In genomic region chrX:109384569-109385174, GRCh38 we compare ENCODE assay signal across 8 cellular contexts.
A peak's percentile ranks its signal among the peaks of the same experiment; 100 is the strongest.
DNase-seq lines count a peak whose midpoint lies in the region; ATAC-seq and TF ChIP-seq lines count a peak whose summit lies in the region.

No MANE protein-coding gene starts in this region.

- H3K27me3 Mint-ChIP-seq in Calu3 (ENCODE audit: unreplicated experiment), result peaks cover 13% of the 10 kb centered on the region
- H3K27me3 Mint-ChIP-seq in activated naive CD4-positive, alpha-beta T cell treated with anti-CD3 and anti-CD28 coated beads for 36 hours (ENCODE audit: low read depth), result no peaks in the 10 kb centered on the region
- H3K27me3 Mint-ChIP-seq in natural killer cell treated with Interleukin-12 subunit alpha and Interleukin-12 subunit beta and Interleukin-15 and Interleukin-18, amount 100 ng/mL, for 72 hours, result peaks cover 0 to 6% of the 10 kb centered on the region in 2 donors

- no peak overlapping the region for H3K27ac ChIP-seq in liver (ENCODE audit: low read depth in 1 of 2, low read length in 2 of 2)

- no peak overlapping the region for H3K27ac Mint-ChIP-seq in Calu3 (ENCODE audit: unreplicated experiment)
- no peak overlapping the region for H3K27ac Mint-ChIP-seq in activated naive CD4-positive, alpha-beta T cell treated with anti-CD3 and anti-CD28 coated beads for 36 hours
- no peak overlapping the region for H3K27ac Mint-ChIP-seq in natural killer cell treated with Interleukin-12 subunit alpha and Interleukin-12 subunit beta and Interleukin-15 and Interleukin-18, amount 100 ng/mL, for 72 hours

- H3K4me1 Mint-ChIP-seq in Calu3 (ENCODE audit: low read depth, unreplicated experiment), result no peaks in the 10 kb centered on the region
- H3K4me1 Mint-ChIP-seq in activated naive CD4-positive, alpha-beta T cell treated with anti-CD3 and anti-CD28 coated beads for 36 hours (ENCODE audit: low read depth), result no peaks in the 10 kb centered on the region
- H3K4me1 Mint-ChIP-seq in natural killer cell treated with Interleukin-12 subunit alpha and Interleukin-12 subunit beta and Interleukin-15 and Interleukin-18, amount 100 ng/mL, for 72 hours (ENCODE audit: low read depth in 2 of 2), result no peaks in the 10 kb centered on the region

- H3K9ac ChIP-seq in liver (ENCODE audit: low read depth in 1 of 2, low read length in 2 of 2), result no peak overlapping the region

- peak; percentile 41 for TF ChIP-seq CTCF in Calu3 (IDR thresholded peaks at IDR 0.05; ENCODE audit: unreplicated experiment)
- TF ChIP-seq CTCF in astrocyte of the cerebellum (IDR thresholded peaks at IDR 0.05; ENCODE audit: low read depth, low read length, missing control alignments), result peak; percentile 37
- TF ChIP-seq CTCF in liver (IDR thresholded peaks at IDR 0.05; ENCODE audit: low read depth, low read length, missing input control), result peak; percentile 42

- no peaks in the 10 kb centered on the region for H3K4me1 ChIP-seq in liver (ENCODE audit: control insufficient read depth in 4 of 4, insufficient read depth in 4 of 4, low read length in 3 of 4)

- H3K4me3 Mint-ChIP-seq in Calu3 (ENCODE audit: low read depth, unreplicated experiment), result no peak overlapping the region
- no peak overlapping the region for H3K4me3 Mint-ChIP-seq in activated naive CD4-positive, alpha-beta T cell treated with anti-CD3 and anti-CD28 coated beads for 36 hours
- no peak overlapping the region for H3K4me3 Mint-ChIP-seq in natural killer cell treated with Interleukin-12 subunit alpha and Interleukin-12 subunit beta and Interleukin-15 and Interleukin-18, amount 100 ng/mL, for 72 hours

- H3K36me3 ChIP-seq in liver (ENCODE audit: control insufficient read depth in 4 of 4, insufficient read depth in 3 of 4, low read depth in 1 of 4, low read length in 3 of 4), result no peaks in the 10 kb centered on the region

- DNase-seq in Calu3 (peak; percentile 28), astrocyte of the cerebellum (ENCODE audit: low read depth) (peak; percentile 5)
- DNase-seq in activated naive CD4-positive, alpha-beta T cell treated with anti-CD3 and anti-CD28 coated beads for 36 hours, result no peak
- DNase-seq in natural killer cell treated with Interleukin-12 subunit alpha and Interleukin-12 subunit beta and Interleukin-15 and Interleukin-18, amount 100 ng/mL, for 72 hours (ENCODE audit: low spot score), result no peak

- H3K27me3 ChIP-seq in liver (ENCODE audit: control insufficient read depth in 4 of 4, insufficient read depth in 4 of 4, low read length in 3 of 4), result peaks cover 0 to 6% (median 0%) of the 10 kb centered on the region in 4 donors

- H3K4me3 ChIP-seq in astrocyte of the cerebellum (ENCODE audit: low read depth, low read length) (no peak overlapping the region), liver (ENCODE audit: low read depth in 1 of 3, low read length in 3 of 3) (no peak overlapping the region)

- CTCF ChIA-PET in Calu3 (lab: Charles Lee), result interaction anchor here (1.0 to 2.3 kb wide), 4 partner anchors 12 to 686 kb away, joined by 3 to 31 read pairs (median 4); no protein-coding TSS in a partner anchor
- CTCF ChIA-PET in activated naive CD4-positive, alpha-beta T cell treated with anti-CD3 and anti-CD28 coated beads for 36 hours (lab: Charles Lee), result no interaction called here

- no peaks in the 10 kb centered on the region for H3K9me3 ChIP-seq in liver (ENCODE audit: control insufficient read depth in 4 of 4, low read length in 3 of 4)

- H3K9me3 Mint-ChIP-seq in Calu3 (ENCODE audit: low read depth, unreplicated experiment), result no peaks in the 10 kb centered on the region
- H3K9me3 Mint-ChIP-seq in activated naive CD4-positive, alpha-beta T cell treated with anti-CD3 and anti-CD28 coated beads for 36 hours, result no peaks in the 10 kb centered on the region
- no peaks in the 10 kb centered on the region for H3K9me3 Mint-ChIP-seq in natural killer cell treated with Interleukin-12 subunit alpha and Interleukin-12 subunit beta and Interleukin-15 and Interleukin-18, amount 100 ng/mL, for 72 hours

- peak; percentile 54 for ATAC-seq in HG02571 (IDR thresholded peaks at IDR 0.05; ENCODE audit: unreplicated experiment)
- ATAC-seq in natural killer cell treated with Interleukin-12 subunit alpha and Interleukin-12 subunit beta and Interleukin-15 and Interleukin-18, amount 100 ng/mL, for 72 hours, result no peak
- no peak for ATAC-seq in GM18858 (IDR thresholded peaks at IDR 0.05; ENCODE audit: unreplicated experiment)
- ATAC-seq in GM18498 (IDR thresholded peaks at IDR 0.05; ENCODE audit: unreplicated experiment), result no peak

- no TSS peak for BruUV-seq in Calu3 (replicated peaks; lab: Mats Ljungman, UMichigan)

- peak; percentile 72 to 76 for TF ChIP-seq RAD21 in liver (IDR thresholded peaks at IDR 0.05)

- 38% methylated on average over 3 of the region's 3 CpGs for WGBS in liver

- intact Hi-C loops in Calu3 (cut with micrococcal nuclease; ENCODE audit: unreplicated experiment), result loop anchor here (1.0 to 10.0 kb wide), 5 partner anchors 112 to 1190 kb away; no protein-coding TSS in a partner anchor
- intact Hi-C loops in activated naive CD4-positive, alpha-beta T cell treated with anti-CD3 and anti-CD28 coated beads for 36 hours (cut with micrococcal nuclease), result loop anchor here (5.0 to 10.0 kb wide), 2 partner anchors 687 to 1160 kb away; no protein-coding TSS in a partner anchor

- in situ Hi-C loops in astrocyte of the cerebellum (cut with HindIII; ENCODE audit: low sequenced_read_pairs), result no loop called here

- no peaks in the 10 kb centered on the region for H3K36me3 Mint-ChIP-seq in Calu3 (ENCODE audit: insufficient read depth, unreplicated experiment)
- H3K36me3 Mint-ChIP-seq in activated naive CD4-positive, alpha-beta T cell treated with anti-CD3 and anti-CD28 coated beads for 36 hours (ENCODE audit: low read depth), result no peaks in the 10 kb centered on the region
- no peaks in the 10 kb centered on the region for H3K36me3 Mint-ChIP-seq in natural killer cell treated with Interleukin-12 subunit alpha and Interleukin-12 subunit beta and Interleukin-15 and Interleukin-18, amount 100 ng/mL, for 72 hours

TF ChIP-seq in liver, 16 proteins besides CTCF, POLR2A, EP300 and RAD21:
- TF ChIP-seq HNF4G (IDR thresholded peaks at IDR 0.05) (no peak), FOXA2 (IDR thresholded peaks at IDR 0.05) (no peak), RXRA (IDR thresholded peaks at IDR 0.05) (no peak), ZBTB33 (IDR thresholded peaks at IDR 0.05) (no peak), HNF4A (conservative IDR thresholded peaks at IDR 0.05) (no peak)

Comparison
In these comparisons a context has a peak if more than half of its experiments do, and no peak if none do; other contexts are left out.
1. DNase-seq: peak in Calu3 (single experiment) and astrocyte of the cerebellum (single experiment); none in activated naive CD4-positive, alpha-beta T cell treated with anti-CD3 and anti-CD28 coated beads for 36 hours (single experiment) and natural killer cell treated with Interleukin-12 subunit alpha and Interleukin-12 subunit beta and Interleukin-15 and Interleukin-18, amount 100 ng/mL, for 72 hours (single experiment).
2. Peak in every context shown above with its lines, with median percentiles within 50 percentile points of each other: CTCF ChIP-seq.